In genomic region chr6:16128759-16129622, GRCh38 we compare ENCODE assay signal across 8 cellular contexts. TPM values are rescaled to one million over a fixed set of nuclear protein-coding genes. Genes with fewer than 3 reads are reported as not detected.
DNase-seq lines count a peak whose midpoint lies in the region; ATAC-seq and TF ChIP-seq lines count a peak whose summit lies in the region.

TSS of gene MYLIP (plus strand) at chr6:16129086. CDS start at chr6:16129323, 237 bp downstream.

- H3K27me3 ChIP-seq in hepatocyte (no peaks in the 10 kb centered on the region), aorta (ENCODE audit: control insufficient read depth in 1 of 2, insufficient read depth in 2 of 2, low read length in 1 of 2) (peaks cover 0 to 2% of the 10 kb centered on the region in 2 donors)

- no peaks in the 10 kb centered on the region for H3K36me3 ChIP-seq in hepatocyte (replicated peaks; ENCODE audit: insufficient read depth, low read depth)
- H3K36me3 ChIP-seq in aorta (ENCODE audit: control insufficient read depth in 1 of 2, insufficient read depth in 2 of 2, low read length in 1 of 2), result no peaks in the 10 kb centered on the region

- peaks cover 46% of the 10 kb centered on the region for H3K79me2 ChIP-seq in hepatocyte

- H3K27ac ChIP-seq in hepatocyte (peak within 1 kb of the TSS; percentile 95), aorta (ENCODE audit: low read depth in 1 of 2, low read length in 2 of 2) (peak within 1 kb of the TSS; percentile 79 to 98)

- H3K4me2 ChIP-seq in hepatocyte, result peak within 1 kb of the TSS; percentile 81

- peak; percentile 46 for TF ChIP-seq CTCF in astrocyte of the cerebellum (IDR thresholded peaks at IDR 0.05; ENCODE audit: low read depth, low read length, missing control alignments)
- TF ChIP-seq CTCF in hepatocyte (IDR thresholded peaks at IDR 0.05; ENCODE audit: poor library complexity), result peak; percentile 94

- H2AFZ ChIP-seq in hepatocyte, result peak within 1 kb of the TSS; percentile 47

- intact Hi-C loops in aorta (cut with DNase I), result loop anchor here (2.0 to 10.0 kb wide), 3 partner anchors 78 to 437 kb away; no protein-coding TSS in a partner anchor

- in situ Hi-C loops in astrocyte of the cerebellum (cut with HindIII; ENCODE audit: low sequenced_read_pairs), result no loop called here

- peak; percentile 92 for DNase-seq in NCI-H2029 treated with DMSO at 0.1 percent for 48 hours (lab: John Stamatoyannopoulos, UW)
- DNase-seq in T-helper 22 cell (ENCODE audit: low read depth), result peak; percentile 95
- DNase-seq in astrocyte of the cerebellum (ENCODE audit: low read depth), result peak; percentile 63
- peak; percentile 99 for DNase-seq in hepatocyte (ENCODE audit: low spot score)
- peak; percentile 75 for DNase-seq in renal cortical epithelial cell (ENCODE audit: low read depth)
- DNase-seq in aorta, result peak; percentile 99

- H3K9me3 ChIP-seq in hepatocyte (ENCODE audit: low read depth) (no peaks in the 10 kb centered on the region), aorta (ENCODE audit: control insufficient read depth, low read length) (no peaks in the 10 kb centered on the region)

- 2% methylated on average over 53 of the region's 95 CpGs for WGBS in hepatocyte (ENCODE audit: low lambda C conversion rate, missing lambda C conversion rate)
- WGBS in aorta, 2 donors, result 0% methylated on average over 68 to 95 of the region's 95 CpGs

- H3K4me3 ChIP-seq in astrocyte of the cerebellum (ENCODE audit: low read depth, low read length) (peak within 1 kb of the TSS; percentile 79), hepatocyte (peak within 1 kb of the TSS; percentile 85), aorta (ENCODE audit: low read length in 2 of 2) (peak within 1 kb of the TSS; percentile 90 to 98)

- ATAC-seq in GM18511 (IDR thresholded peaks at IDR 0.05; ENCODE audit: unreplicated experiment) (peak; percentile 78), HG03025 (IDR thresholded peaks at IDR 0.05; ENCODE audit: low FRiP score, unreplicated experiment) (peak; percentile 69), aorta (ENCODE audit: low FRiP score) (peak; percentile 97)

- H3K9me2 ChIP-seq in hepatocyte (replicated peaks; ENCODE audit: insufficient read depth), result no peaks in the 10 kb centered on the region

- peaks cover 41% of the 10 kb centered on the region for H4K20me1 ChIP-seq in hepatocyte (ENCODE audit: insufficient read depth, poor library complexity, severe bottlenecking)

- peaks cover 24% of the 10 kb centered on the region for H3K4me1 ChIP-seq in hepatocyte (ENCODE audit: insufficient read depth)
- H3K4me1 ChIP-seq in aorta (ENCODE audit: control insufficient read depth in 1 of 2, insufficient read depth in 2 of 2, low read length in 2 of 2), result peaks cover 2 to 3% of the 10 kb centered on the region in 2 donors

RNA-seq across cellular contexts. Expression of gene MYLIP, which starts in this region (rescaled TPM):
- total RNA-seq in hepatocyte (69.4 and 76.0 TPM in 2 replicates), renal cortical epithelial cell (8.0 and 22.3 TPM in 2 replicates), aorta (10 to 100 TPM; 35.1 to 43.9 TPM)
- polyA plus RNA-seq in hepatocyte (85.7 and 86.5 TPM in 2 replicates), aorta (10 to 100 TPM; 57.3 to 57.6 TPM)

Comparison
In these comparisons a context has a peak if more than half of its experiments do, and no peak if none do; other contexts are left out.
1. Peak in every context shown above with its lines: DNase-seq, ATAC-seq, H3K4me3 ChIP-seq and H3K27ac ChIP-seq.